ENCODE assay signal across 8 cellular contexts in the genomic region with DNA sequence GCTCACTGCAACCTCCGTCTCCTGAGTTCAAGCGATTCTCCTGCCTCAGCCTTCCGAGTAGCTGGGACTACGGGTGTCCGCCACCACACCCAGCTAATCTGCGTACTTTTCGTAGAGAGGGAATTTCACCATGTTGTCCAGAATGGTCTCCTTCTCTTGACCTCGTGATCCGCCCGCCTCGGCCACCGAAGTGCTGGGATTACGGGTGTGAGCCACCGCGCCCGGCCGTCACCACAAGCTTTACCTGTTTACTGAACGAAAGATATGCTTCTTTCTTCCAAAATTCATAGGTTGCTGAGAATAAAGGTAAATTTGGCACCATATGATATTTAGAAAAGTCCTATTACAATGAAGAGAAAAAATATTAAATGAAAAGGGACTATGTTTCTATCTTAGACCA.
"Had no signal": no experiment of that assay in that cellular context is flagged by ENCODE, and none has a peak within 500 bp of the region (broad histone marks: within the 10 kb centered on the region; RNA-seq: fewer than 3 reads in every experiment).

No MANE protein-coding gene starts in this region.

- H3K4me3 Mint-ChIP-seq: HFFc6, IgD-negative memory B cell had no signal

- H3K4me3 ChIP-seq: GM23248, HAP-1 had no signal

- H3K27ac ChIP-seq: GM23248, HL-60 had no signal

- FAIRE-seq: HepG2 had no signal

- H3K36me3 ChIP-seq: HAP-1 had no signal

- DNase-seq: GM23248, GOT3, H7, HFFc6 had no signal

- H3K9me3 ChIP-seq: HAP-1 had no signal

- H2AFZ ChIP-seq: GM23248 had no signal

- H3K27ac Mint-ChIP-seq: HFFc6, IgD-negative memory B cell had no signal

- H3K4me1 ChIP-seq: HAP-1 had no signal

- H3K4me1 Mint-ChIP-seq: IgD-negative memory B cell had no signal

- H3K36me3 Mint-ChIP-seq: IgD-negative memory B cell had no signal

- H3K27me3 Mint-ChIP-seq: IgD-negative memory B cell had no signal
